9 cellular contexts compared by ENCODE assay signal in the genomic region with DNA sequence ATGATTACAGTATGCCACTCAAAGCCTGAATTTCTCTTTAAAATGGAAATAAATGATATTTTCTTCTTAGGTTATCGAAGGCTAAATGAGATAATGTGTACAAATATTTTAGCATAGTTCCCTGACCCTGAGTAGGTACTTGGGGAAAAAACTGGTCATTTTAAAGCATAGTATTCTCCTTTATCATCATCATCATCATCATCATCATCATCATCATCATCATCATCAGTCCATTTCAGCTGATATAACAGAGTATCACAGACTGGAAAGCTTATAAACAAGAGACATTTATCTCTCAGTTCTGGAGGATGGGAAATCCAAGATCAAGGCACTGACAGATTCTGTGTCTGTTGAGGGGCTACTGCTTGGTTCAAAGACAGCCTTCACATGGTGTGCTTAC. TPM values are rescaled to one million over a fixed set of nuclear protein-coding genes. Genes with fewer than 3 reads are reported as not detected.
"Had no signal": no experiment of that assay in that cellular context is flagged by ENCODE, and none has a peak within 500 bp of the region (broad histone marks: within the 10 kb centered on the region; RNA-seq: fewer than 3 reads in every experiment).

No MANE protein-coding gene starts in this region.

- ATAC-seq: K562 had no signal

- H3K4me2 ChIP-seq: KMS-11 had no signal

- H3K4me3 ChIP-seq: K562 had no signal

- H3K27ac ChIP-seq: HL-60, KMS-11 had no signal

- H3K9ac ChIP-seq: KMS-11 had no signal

- DNase-seq: IMR-90, KBM-7, KG1 had no signal

- FAIRE-seq: HTR-8/SVneo, K562 had no signal

RNA-seq across cellular contexts. Expression of gene GABRB1, which starts 13.9 kb away (rescaled TPM):
- total RNA-seq: HT-29, K562 had no signal
- polyA plus RNA-seq: IgD-negative memory B cell, K562 had no signal

RNA-seq across cellular contexts. Expression of gene GABRA4, which starts 51.9 kb away (rescaled TPM):
- total RNA-seq: HT-29, K562 had no signal
- polyA plus RNA-seq: IgD-negative memory B cell, K562 had no signal
